ENCODE assay signal across 8 cellular contexts in genomic region chr5:67166460-67166871, GRCh38. TPM values are rescaled to one million over a fixed set of nuclear protein-coding genes. Genes with fewer than 3 reads are reported as not detected.
DNase-seq lines count a peak whose midpoint lies in the region; ATAC-seq, FAIRE-seq and TF ChIP-seq lines count a peak whose summit lies in the region.

No MANE protein-coding gene starts in this region.

- H3K4me1 ChIP-seq in upper lobe of right lung, result peaks cover 9% of the 10 kb centered on the region

- peaks cover 54% of the 10 kb centered on the region for H3K36me3 ChIP-seq in upper lobe of right lung

- intact Hi-C loops in upper lobe of right lung (cut with DNase I), result no loop called here

- no peaks in the 10 kb centered on the region for H3K27me3 Mint-ChIP-seq in activated CD4-positive, alpha-beta memory T cell treated with anti-CD3 and anti-CD28 coated beads, Interleukin-2, amount 10 ng/mL, durations not matched to agents 7 days and 5 days
- no peaks in the 10 kb centered on the region for H3K27me3 Mint-ChIP-seq in progenitor cell of endocrine pancreas

- TF ChIP-seq CTCF in progenitor cell of endocrine pancreas (IDR thresholded peaks at IDR 0.05; ENCODE audit: unreplicated experiment) (no peak), upper lobe of right lung (IDR thresholded peaks at IDR 0.05) (no peak)

- no peaks in the 10 kb centered on the region for H3K9me3 ChIP-seq in upper lobe of right lung

- TF ChIP-seq POLR2A in erythroblast (IDR thresholded peaks at IDR 0.05; ENCODE audit: low read length), result peak; percentile 37

- peak; percentile 15 for DNase-seq in GM19239 (ENCODE audit: insufficient read length, low spot score)
- DNase-seq in activated CD4-positive, alpha-beta memory T cell treated with anti-CD3 and anti-CD28 coated beads, Interleukin-2, amount 10 ng/mL, durations not matched to agents 7 days and 5 days, result peak; percentile 90
- DNase-seq in erythroblast (lab: John Stamatoyannopoulos, UW), result peak; percentile 16 to 26
- DNase-seq in progenitor cell of endocrine pancreas (ENCODE audit: low spot score, unreplicated experiment), result no peak
- peak; percentile 89 for DNase-seq in upper lobe of right lung
- DNase-seq in KBM-7, result no peak
- no peak for DNase-seq in NCI-H2081 treated with DMSO at 0.1 percent for 48 hours (lab: John Stamatoyannopoulos, UW)

- peaks cover 76% of the 10 kb centered on the region for H3K36me3 Mint-ChIP-seq in activated CD4-positive, alpha-beta memory T cell treated with anti-CD3 and anti-CD28 coated beads, Interleukin-2, amount 10 ng/mL, durations not matched to agents 7 days and 5 days (ENCODE audit: low read depth)
- H3K36me3 Mint-ChIP-seq in progenitor cell of endocrine pancreas (ENCODE audit: insufficient read depth), result peaks cover 19% of the 10 kb centered on the region

- ATAC-seq in HG03442 (IDR thresholded peaks at IDR 0.05; ENCODE audit: unreplicated experiment), result peak; percentile 55
- peak; percentile 85 for ATAC-seq in upper lobe of right lung

- peak overlapping the region; percentile 39 for H3K4me3 ChIP-seq in upper lobe of right lung

- CTCF ChIA-PET in activated CD4-positive, alpha-beta memory T cell treated with anti-CD3 and anti-CD28 coated beads, Interleukin-2, amount 10 ng/mL, durations not matched to agents 7 days and 5 days (lab: Charles Lee), result interaction anchor here (0.9 to 17.8 kb wide), 12 partner anchors 10 to 1050 kb away, joined by 3 to 519 read pairs (median 6); partner anchors contain the start of gene CD180

- no peaks in the 10 kb centered on the region for H3K9me3 Mint-ChIP-seq in activated CD4-positive, alpha-beta memory T cell treated with anti-CD3 and anti-CD28 coated beads, Interleukin-2, amount 10 ng/mL, durations not matched to agents 7 days and 5 days
- H3K9me3 Mint-ChIP-seq in progenitor cell of endocrine pancreas (ENCODE audit: low read depth), result no peaks in the 10 kb centered on the region

- peaks cover 60% of the 10 kb centered on the region for H3K4me1 Mint-ChIP-seq in activated CD4-positive, alpha-beta memory T cell treated with anti-CD3 and anti-CD28 coated beads, Interleukin-2, amount 10 ng/mL, durations not matched to agents 7 days and 5 days
- H3K4me1 Mint-ChIP-seq in progenitor cell of endocrine pancreas (ENCODE audit: low read depth), result peaks cover 2% of the 10 kb centered on the region

- no peaks in the 10 kb centered on the region for H3K27me3 ChIP-seq in upper lobe of right lung

- H3K4me3 Mint-ChIP-seq in activated CD4-positive, alpha-beta memory T cell treated with anti-CD3 and anti-CD28 coated beads, Interleukin-2, amount 10 ng/mL, durations not matched to agents 7 days and 5 days, result peak overlapping the region; percentile 86
- no peak overlapping the region for H3K4me3 Mint-ChIP-seq in progenitor cell of endocrine pancreas (ENCODE audit: low read depth)

- POLR2A ChIA-PET in activated CD4-positive, alpha-beta memory T cell treated with anti-CD3 and anti-CD28 coated beads, Interleukin-2, amount 10 ng/mL, durations not matched to agents 7 days and 5 days (lab: Charles Lee), result interaction anchor here (0.9 to 15.4 kb wide), 22 partner anchors 9 to 1114 kb away, joined by 3 to 863 read pairs (median 10); partner anchors contain the start of genes CD180 and PIK3R1

- in situ Hi-C loops in KBM-7 (cut with MboI; ENCODE audit: low pct_unique_long_range_greater_than_20kb, low sequenced_read_pairs), result no loop called here

- H3K27ac Mint-ChIP-seq in activated CD4-positive, alpha-beta memory T cell treated with anti-CD3 and anti-CD28 coated beads, Interleukin-2, amount 10 ng/mL, durations not matched to agents 7 days and 5 days, result peak overlapping the region; percentile 98
- H3K27ac Mint-ChIP-seq in progenitor cell of endocrine pancreas, result peak overlapping the region; percentile 94

- H3K27ac ChIP-seq in upper lobe of right lung, result peak overlapping the region; percentile 95

- FAIRE-seq in GM19239 (lab: Jason Lieb, UNC), result no peak

RNA-seq across cellular contexts. Expression of gene CD180, which starts 30.1 kb away (rescaled TPM):
- total RNA-seq in activated CD4-positive, alpha-beta memory T cell treated with anti-CD3 and anti-CD28 coated beads, Interleukin-2, amount 10 ng/mL, durations not matched to agents 7 days and 5 days, result under 1 TPM; 0.75 to 0.88 TPM
- total RNA-seq in progenitor cell of endocrine pancreas (not detected in 2 replicates), upper lobe of right lung (3.0 TPM)

Comparison
In these comparisons a context has a peak if more than half of its experiments do, and no peak if none do; other contexts are left out.
1. DNase-seq: peak in GM19239 (single experiment), activated CD4-positive, alpha-beta memory T cell treated with anti-CD3 and anti-CD28 coated beads, Interleukin-2, amount 10 ng/mL, durations not matched to agents 7 days and 5 days (single experiment), erythroblast (2 of 2) and upper lobe of right lung (single experiment); none in progenitor cell of endocrine pancreas (single experiment), KBM-7 (single experiment) and NCI-H2081 treated with DMSO at 0.1 percent for 48 hours (single experiment).